Comparison of ENCODE assay signal across 8 cellular contexts in the genomic region with DNA sequence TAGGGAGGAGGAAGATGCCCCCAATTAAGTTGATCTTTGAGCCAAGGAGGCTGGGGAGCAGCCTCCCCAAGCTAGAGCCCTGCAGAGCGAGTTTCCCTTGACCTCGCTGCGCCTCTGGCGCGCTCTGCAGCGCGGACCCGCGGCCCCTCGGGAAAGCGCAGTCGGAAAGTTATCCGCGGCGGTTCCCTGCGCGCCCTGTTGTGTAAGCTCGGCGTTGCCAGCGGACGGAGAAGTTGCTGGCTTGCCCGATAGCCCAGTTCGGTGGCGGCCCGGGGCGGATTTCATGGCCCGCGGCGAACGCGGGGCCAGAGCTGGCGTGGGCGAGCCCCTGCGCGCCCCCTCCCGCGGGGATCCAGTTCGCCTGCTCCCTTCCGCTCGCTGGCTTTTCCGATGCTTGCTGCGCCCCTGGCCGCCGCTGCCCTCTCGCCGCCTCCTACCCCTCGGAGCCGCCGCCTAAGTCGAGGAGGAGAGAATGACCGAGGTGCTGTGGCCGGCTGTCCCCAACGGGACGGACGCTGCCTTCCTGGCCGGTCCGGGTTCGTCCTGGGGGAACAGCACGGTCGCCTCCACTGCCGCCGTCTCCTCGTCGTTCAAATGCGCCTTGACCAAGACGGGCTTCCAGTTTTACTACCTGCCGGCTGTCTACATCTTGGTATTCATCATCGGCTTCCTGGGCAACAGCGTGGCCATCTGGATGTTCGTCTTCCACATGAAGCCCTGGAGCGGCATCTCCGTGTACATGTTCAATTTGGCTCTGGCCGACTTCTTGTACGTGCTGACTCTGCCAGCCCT. TPM values are rescaled to one million over a fixed set of nuclear protein-coding genes. Genes with fewer than 3 reads are reported as not detected.
A peak's percentile ranks its signal among the peaks of the same experiment; 100 is the strongest.
DNase-seq lines count a peak whose midpoint lies in the region; ATAC-seq and TF ChIP-seq lines count a peak whose summit lies in the region.

No MANE protein-coding gene starts in this region.

- H3K4me2 ChIP-seq in GM23338 (peak overlapping the region; percentile 93), neural progenitor cell (peak overlapping the region; percentile 86)

- peak; percentile 61 for ATAC-seq in activated CD4-positive, alpha-beta T cell treated with anti-CD3 and anti-CD28 coated beads for 36 hours
- peak; percentile 75 for ATAC-seq in GM23338

- DNase-seq in activated CD4-positive, alpha-beta T cell treated with anti-CD3 and anti-CD28 coated beads for 36 hours = peak; percentile 66
- DNase-seq in activated CD4-positive, alpha-beta T cell treated with anti-CD3 and anti-CD28 coated beads for 1 hour = no peak
- DNase-seq in GM23338 (ENCODE audit: low spot score) (peak; percentile 75), Kasumi-1 (lab: John Stamatoyannopoulos, UW) (peak; percentile 59 to 62), foreskin melanocyte (peak; percentile 70), neural progenitor cell (ENCODE audit: low spot score) (peak; percentile 84), NCI-H187 (lab: John Stamatoyannopoulos, UW) (no peak)
- DNase-seq in activated CD4-positive, alpha-beta memory T cell treated with anti-CD3 and anti-CD28 coated beads, Interleukin-2, amount 10 ng/mL, durations not matched to agents 7 days and 5 days = peak; percentile 18

- peaks cover 32% of the 10 kb centered on the region for H3K27me3 Mint-ChIP-seq in activated CD4-positive, alpha-beta T cell treated with anti-CD3 and anti-CD28 coated beads for 36 hours
- H3K27me3 Mint-ChIP-seq in GM23338 (ENCODE audit: insufficient read depth, low read depth, poor library complexity) (peaks cover 21% of the 10 kb centered on the region), neural progenitor cell (ENCODE audit: insufficient read depth, low read depth) (peaks cover 9% of the 10 kb centered on the region)
- peaks cover 49% of the 10 kb centered on the region for H3K27me3 Mint-ChIP-seq in activated CD4-positive, alpha-beta memory T cell treated with anti-CD3 and anti-CD28 coated beads, Interleukin-2, amount 10 ng/mL, durations not matched to agents 7 days and 5 days

- H3K36me3 ChIP-seq in GM23338 (ENCODE audit: insufficient read depth) (peaks cover 9% of the 10 kb centered on the region), neural progenitor cell (no peaks in the 10 kb centered on the region)

- POLR2A ChIA-PET in activated CD4-positive, alpha-beta T cell treated with anti-CD3 and anti-CD28 coated beads for 36 hours (lab: Charles Lee) = interaction anchor here (0.5 to 0.6 kb wide), 2 partner anchors 49 to 577 kb away, joined by 3 read pairs; no protein-coding TSS in a partner anchor
- POLR2A ChIA-PET in activated CD4-positive, alpha-beta memory T cell treated with anti-CD3 and anti-CD28 coated beads, Interleukin-2, amount 10 ng/mL, durations not matched to agents 7 days and 5 days (lab: Charles Lee) = no interaction called here

- peak overlapping the region; percentile 82 for H3K4me3 Mint-ChIP-seq in activated CD4-positive, alpha-beta T cell treated with anti-CD3 and anti-CD28 coated beads for 36 hours
- peak overlapping the region; percentile 96 for H3K4me3 Mint-ChIP-seq in GM23338
- H3K4me3 Mint-ChIP-seq in activated CD4-positive, alpha-beta memory T cell treated with anti-CD3 and anti-CD28 coated beads, Interleukin-2, amount 10 ng/mL, durations not matched to agents 7 days and 5 days = peak overlapping the region; percentile 74
- H3K4me3 Mint-ChIP-seq in neural progenitor cell = peak overlapping the region; percentile 97

- H3K27ac ChIP-seq in GM23338 (ENCODE audit: low read depth) (0 out of 2 replicates have a peak overlapping the region, but pooled peaks have one; percentile 68), neural progenitor cell (no peak overlapping the region)

- no peaks in the 10 kb centered on the region for H3K9me3 Mint-ChIP-seq in activated CD4-positive, alpha-beta T cell treated with anti-CD3 and anti-CD28 coated beads for 36 hours (ENCODE audit: low read depth)
- no peaks in the 10 kb centered on the region; the same call in 2 of the 3 replicates for H3K9me3 Mint-ChIP-seq in GM23338
- no peaks in the 10 kb centered on the region for H3K9me3 Mint-ChIP-seq in activated CD4-positive, alpha-beta memory T cell treated with anti-CD3 and anti-CD28 coated beads, Interleukin-2, amount 10 ng/mL, durations not matched to agents 7 days and 5 days
- H3K9me3 Mint-ChIP-seq in neural progenitor cell = no peaks in the 10 kb centered on the region

- no peaks in the 10 kb centered on the region for H3F3A ChIP-seq in GM23338 (replicated peaks; ENCODE audit: low read depth)
- peaks cover 21% of the 10 kb centered on the region for H3F3A ChIP-seq in neural progenitor cell (ENCODE audit: low read depth)

- peak overlapping the region; percentile 44 for H3K9ac ChIP-seq in neural progenitor cell

- H3K27ac Mint-ChIP-seq in activated CD4-positive, alpha-beta T cell treated with anti-CD3 and anti-CD28 coated beads for 36 hours = peak overlapping the region; percentile 73
- H3K27ac Mint-ChIP-seq in GM23338 (peak overlapping the region; percentile 98), neural progenitor cell (peak overlapping the region; percentile 95)
- H3K27ac Mint-ChIP-seq in activated CD4-positive, alpha-beta memory T cell treated with anti-CD3 and anti-CD28 coated beads, Interleukin-2, amount 10 ng/mL, durations not matched to agents 7 days and 5 days = no peak overlapping the region

- H3K4me1 ChIP-seq in GM23338 (ENCODE audit: insufficient read depth) (peaks cover 41% of the 10 kb centered on the region), neural progenitor cell (no peaks in the 10 kb centered on the region)

- H3K27me3 ChIP-seq in GM23338 (ENCODE audit: insufficient read depth) (peaks cover 17% of the 10 kb centered on the region), neural progenitor cell (peaks cover 37% of the 10 kb centered on the region)

- H3K4me1 Mint-ChIP-seq in activated CD4-positive, alpha-beta T cell treated with anti-CD3 and anti-CD28 coated beads for 36 hours = peaks cover 15% of the 10 kb centered on the region
- peaks cover 40% of the 10 kb centered on the region for H3K4me1 Mint-ChIP-seq in GM23338
- H3K4me1 Mint-ChIP-seq in activated CD4-positive, alpha-beta memory T cell treated with anti-CD3 and anti-CD28 coated beads, Interleukin-2, amount 10 ng/mL, durations not matched to agents 7 days and 5 days = peaks cover 13% of the 10 kb centered on the region
- H3K4me1 Mint-ChIP-seq in neural progenitor cell = peaks cover 19% of the 10 kb centered on the region

- H3K9me3 ChIP-seq in neural progenitor cell (ENCODE audit: low read depth) = no peaks in the 10 kb centered on the region

- H2AFZ ChIP-seq in GM23338 = peak overlapping the region; percentile 87
- H2AFZ ChIP-seq in neural progenitor cell (replicated peaks) = peak overlapping the region; percentile 95

- H3K36me3 Mint-ChIP-seq in activated CD4-positive, alpha-beta T cell treated with anti-CD3 and anti-CD28 coated beads for 36 hours (ENCODE audit: low read depth) = peaks cover 3% of the 10 kb centered on the region
- H3K36me3 Mint-ChIP-seq in GM23338 (ENCODE audit: low read depth) (peaks cover 22% of the 10 kb centered on the region), neural progenitor cell (peaks cover 2% of the 10 kb centered on the region)
- H3K36me3 Mint-ChIP-seq in activated CD4-positive, alpha-beta memory T cell treated with anti-CD3 and anti-CD28 coated beads, Interleukin-2, amount 10 ng/mL, durations not matched to agents 7 days and 5 days (ENCODE audit: low read depth) = no peaks in the 10 kb centered on the region

- intact Hi-C loops in activated CD4-positive, alpha-beta T cell treated with anti-CD3 and anti-CD28 coated beads for 36 hours (cut with DNase I, micrococcal nuclease) = loop anchor here in 1 of 2 experiments (10.0 kb wide), 1 partner anchor 361 kb away; no protein-coding TSS in a partner anchor

- H3K4me3 ChIP-seq in GM23338 (peak overlapping the region; percentile 89), neural progenitor cell (peak overlapping the region; percentile 60)

- CTCF ChIA-PET in activated CD4-positive, alpha-beta T cell treated with anti-CD3 and anti-CD28 coated beads for 36 hours (lab: Charles Lee) = interaction anchor here (0.7 kb wide), 1 partner anchor 11 kb away, joined by 3 read pairs; no protein-coding TSS in a partner anchor
- CTCF ChIA-PET in activated CD4-positive, alpha-beta memory T cell treated with anti-CD3 and anti-CD28 coated beads, Interleukin-2, amount 10 ng/mL, durations not matched to agents 7 days and 5 days (lab: Charles Lee) = interaction anchor here (1.1 kb wide), 1 partner anchor 22 kb away, joined by 3 read pairs; no protein-coding TSS in a partner anchor

- H3K9me2 ChIP-seq in GM23338 (ENCODE audit: insufficient read depth) = no peaks in the 10 kb centered on the region

- TF ChIP-seq CTCF in GM23338 (conservative IDR thresholded peaks at IDR 0.05; ENCODE audit: low read depth in 2 of 2) (peak in 1 of 2 experiments; percentile 27; a peak in 2 of 4 replicates), neural progenitor cell (IDR thresholded peaks at IDR 0.05) (peak; percentile 51)

- H3K79me2 ChIP-seq in GM23338 (replicated peaks; ENCODE audit: insufficient read depth) (peaks cover 49% of the 10 kb centered on the region), neural progenitor cell (ENCODE audit: low read depth) (no peaks in the 10 kb centered on the region)

- peaks cover 20% of the 10 kb centered on the region for H4K20me1 ChIP-seq in GM23338 (replicated peaks; ENCODE audit: insufficient read depth)
- H4K20me1 ChIP-seq in neural progenitor cell (ENCODE audit: low read depth) = no peaks in the 10 kb centered on the region

TF ChIP-seq in GM23338, 12 proteins besides CTCF, POLR2A, EP300 and RAD21 (continues in another document):
- no peak for TF ChIP-seq EZH2phosphoT487 (IDR thresholded peaks at IDR 0.05; ENCODE audit: unreplicated experiment)

RNA-seq across cellular contexts. Expression of a gene that starts 0.6 kb away (rescaled TPM):
- 1 to 10 TPM; 1.1 to 1.8 TPM for total RNA-seq in activated CD4-positive, alpha-beta T cell treated with anti-CD3 and anti-CD28 coated beads for 36 hours
- 54.6 and 59.8 TPM in 2 replicates for total RNA-seq in GM23338 (2014; rRNA removed; shearing (Covaris generic))
- polyA plus RNA-seq in GM23338 (2016; fragmentation: Nextera tagmentation; extraction: Ambion mirVana) = 12.5 and 15.2 TPM in 2 replicates
- total RNA-seq in activated CD4-positive, alpha-beta memory T cell treated with anti-CD3 and anti-CD28 coated beads, Interleukin-2, amount 10 ng/mL, durations not matched to agents 7 days and 5 days = under 1 TPM; 0.05 to 0.10 TPM
- total RNA-seq in neural progenitor cell (ENCODE audit: low replicate concordance) = 3.0 and 3.9 TPM in 2 replicates

Comparison
In these comparisons a context has a peak if more than half of its experiments do, and no peak if none do; other contexts are left out.
1. DNase-seq: peak in activated CD4-positive, alpha-beta T cell treated with anti-CD3 and anti-CD28 coated beads for 36 hours (single experiment), GM23338 (single experiment), Kasumi-1 (2 of 2), activated CD4-positive, alpha-beta memory T cell treated with anti-CD3 and anti-CD28 coated beads, Interleukin-2, amount 10 ng/mL, durations not matched to agents 7 days and 5 days (single experiment), foreskin melanocyte (single experiment) and neural progenitor cell (single experiment); none in activated CD4-positive, alpha-beta T cell treated with anti-CD3 and anti-CD28 coated beads for 1 hour (single experiment) and NCI-H187 (0 of 2).
2. RNA of a gene that starts 0.6 kb away (total RNA-seq): 54.6 to 59.8 TPM in GM23338; 3.0 to 3.9 TPM in neural progenitor cell, 1.1 to 1.8 TPM in activated CD4-positive, alpha-beta T cell treated with anti-CD3 and anti-CD28 coated beads for 36 hours and 0.05 to 0.10 TPM in activated CD4-positive, alpha-beta memory T cell treated with anti-CD3 and anti-CD28 coated beads, Interleukin-2, amount 10 ng/mL, durations not matched to agents 7 days and 5 days; every median in the first group is over 10 times any median in the second.
3. Peak in every context shown above with its lines, with median percentiles within 50 percentile points of each other: H3K4me3 Mint-ChIP-seq.